In genomic region chr11:73070653-73071052, GRCh38 we compare ENCODE assay signal across 25 cellular contexts.
"Had no signal": no experiment of that assay in that cellular context is flagged by ENCODE, and none has a peak within 500 bp of the region (broad histone marks: within the 10 kb centered on the region; RNA-seq: fewer than 3 reads in every experiment).

No MANE protein-coding gene starts in this region.

- H3K27me3 Mint-ChIP-seq: activated naive CD4-positive, alpha-beta T cell treated with anti-CD3 and anti-CD28 coated beads, Interleukin-2, amount 10 ng/mL, durations not matched to agents 7 days and 5 days; activated naive CD8-positive, alpha-beta T cell treated with anti-CD3 and anti-CD28 coated beads, Interleukin-2, amount 10 ng/mL, durations not matched to agents 7 days and 5 days; natural killer cell treated with Interleukin-12 subunit alpha and Interleukin-12 subunit beta and Interleukin-15 and Interleukin-18, amount 100 ng/mL, for 72 hours had no signal

- H3K4me3 Mint-ChIP-seq: activated naive CD4-positive, alpha-beta T cell treated with anti-CD3 and anti-CD28 coated beads, Interleukin-2, amount 10 ng/mL, durations not matched to agents 7 days and 5 days; activated naive CD8-positive, alpha-beta T cell treated with anti-CD3 and anti-CD28 coated beads, Interleukin-2, amount 10 ng/mL, durations not matched to agents 7 days and 5 days; natural killer cell treated with Interleukin-12 subunit alpha and Interleukin-12 subunit beta and Interleukin-15 and Interleukin-18, amount 100 ng/mL, for 72 hours; stimulated activated effector memory CD8-positive, alpha-beta T cell treated with anti-CD3 and anti-CD28 coated beads, Interleukin-12 subunit alpha, Interleukin-12 subunit beta, amount 100 ng/mL, for 72 hours had no signal

- H3K27ac Mint-ChIP-seq: activated naive CD4-positive, alpha-beta T cell treated with anti-CD3 and anti-CD28 coated beads, Interleukin-2, amount 10 ng/mL, durations not matched to agents 7 days and 5 days; activated naive CD8-positive, alpha-beta T cell treated with anti-CD3 and anti-CD28 coated beads, Interleukin-2, amount 10 ng/mL, durations not matched to agents 7 days and 5 days; stimulated activated effector memory CD8-positive, alpha-beta T cell treated with anti-CD3 and anti-CD28 coated beads, Interleukin-12 subunit alpha, Interleukin-12 subunit beta, amount 100 ng/mL, for 72 hours had no signal

- H3K9me3 Mint-ChIP-seq: activated naive CD4-positive, alpha-beta T cell treated with anti-CD3 and anti-CD28 coated beads, Interleukin-2, amount 10 ng/mL, durations not matched to agents 7 days and 5 days; natural killer cell treated with Interleukin-12 subunit alpha and Interleukin-12 subunit beta and Interleukin-15 and Interleukin-18, amount 100 ng/mL, for 72 hours; stimulated activated effector memory CD8-positive, alpha-beta T cell treated with anti-CD3 and anti-CD28 coated beads, Interleukin-12 subunit alpha, Interleukin-12 subunit beta, amount 100 ng/mL, for 72 hours had no signal

- FAIRE-seq: astrocyte, small intestine had no signal

- DNase-seq: activated CD4-positive, alpha-beta T cell treated with anti-CD3 and anti-CD28 coated beads for 48 hours; activated CD4-positive, alpha-beta T cell treated with anti-CD3 and anti-CD28 coated beads, Interleukin-2, amount 50 U/mL, for 48 hours; activated CD8-positive, alpha-beta memory T cell treated with anti-CD3 and anti-CD28 coated beads, Interleukin-2, amount 50 U/mL, for 4 hours; activated gamma-delta T cell; activated naive CD4-positive, alpha-beta T cell treated with anti-CD3 and anti-CD28 coated beads, Interleukin-2, amount 10 ng/mL, durations not matched to agents 7 days and 5 days; activated naive CD8-positive, alpha-beta T cell treated with anti-CD3 and anti-CD28 coated beads, Interleukin-2, amount 10 ng/mL, durations not matched to agents 7 days and 5 days; activated T-cell treated with anti-CD3 and anti-CD28 coated beads, Interleukin-2, amount 50 U/mL, for 1 hour; brain microvascular endothelial cell; dorsolateral prefrontal cortex; effector memory CD4-positive, alpha-beta T cell; heart left ventricle; lower lobe of right lung; mesendoderm; sigmoid colon; small intestine; stimulated activated CD4-positive, alpha-beta T cell treated with anti-CD3 and anti-CD28 coated beads, Interleukin-4, amount 100 ng/mL, for 24 hours; stomach; tibial artery; upper lobe of right lung had no signal

- H3K36me3 Mint-ChIP-seq: natural killer cell treated with Interleukin-12 subunit alpha and Interleukin-12 subunit beta and Interleukin-15 and Interleukin-18, amount 100 ng/mL, for 72 hours; stimulated activated effector memory CD8-positive, alpha-beta T cell treated with anti-CD3 and anti-CD28 coated beads, Interleukin-12 subunit alpha, Interleukin-12 subunit beta, amount 100 ng/mL, for 72 hours had no signal

- ATAC-seq: activated CD4-positive, CD25-positive, alpha-beta regulatory T cell treated with anti-CD3 and anti-CD28 coated beads, Interleukin-2, amount 50 U/mL, for 24 hours; gastroesophageal sphincter; heart left ventricle; left lobe of liver; lower lobe of right lung; natural killer cell treated with Interleukin-12 subunit alpha and Interleukin-12 subunit beta and Interleukin-15 and Interleukin-18, amount 100 ng/mL, for 72 hours; stimulated activated effector memory CD8-positive, alpha-beta T cell treated with anti-CD3 and anti-CD28 coated beads, Interleukin-12 subunit alpha, Interleukin-12 subunit beta, amount 100 ng/mL, for 72 hours; upper lobe of right lung had no signal
